Comparison of ENCODE assay signal across 24 cellular contexts in genomic region chr11:10288881-10289764, GRCh38. TPM values are rescaled to one million over a fixed set of nuclear protein-coding genes. Genes with fewer than 3 reads are reported as not detected.
DNase-seq lines count a peak whose midpoint lies in the region; ATAC-seq, FAIRE-seq and TF ChIP-seq lines count a peak whose summit lies in the region.
"Had no signal": no experiment of that assay in that cellular context is flagged by ENCODE, and none has a peak within 500 bp of the region (broad histone marks: within the 10 kb centered on the region; RNA-seq: fewer than 3 reads in every experiment).

No MANE protein-coding gene starts in this region.

- H3K9ac ChIP-seq in H9 (ENCODE audit: extremely low read depth, insufficient read length, low read length) (no peak overlapping the region), kidney (ENCODE audit: low read length in 2 of 2) (no peak overlapping the region)

- no peaks in the 10 kb centered on the region for H3K23me2 ChIP-seq in H9 (ENCODE audit: insufficient read length, low read depth, low read length, poor library complexity, severe bottlenecking)

- no peaks in the 10 kb centered on the region for H3K9me3 ChIP-seq in H9 (ENCODE audit: control insufficient read depth, low read depth, low read length)
- H3K9me3 ChIP-seq in RWPE2 (ENCODE audit: severe bottlenecking) = no peaks in the 10 kb centered on the region
- H3K9me3 ChIP-seq in kidney (ENCODE audit: control insufficient read depth in 1 of 2, low read length in 2 of 2) = no peaks in the 10 kb centered on the region

- peaks cover 5% of the 10 kb centered on the region; the same call in 1 of the 2 replicates for H3K4me1 ChIP-seq in H9 (ENCODE audit: insufficient read depth, low read length)
- peaks cover 6% of the 10 kb centered on the region for H3K4me1 ChIP-seq in RWPE2 (ENCODE audit: insufficient read depth, poor library complexity, severe bottlenecking)
- peaks cover 13 to 14% of the 10 kb centered on the region in 2 donors for H3K4me1 ChIP-seq in kidney (ENCODE audit: control insufficient read depth in 1 of 2, insufficient read depth in 1 of 2, low read depth in 1 of 2, low read length in 2 of 2)

- H2BK15ac ChIP-seq in H9 (ENCODE audit: low read depth, low read length) = no peak overlapping the region

- H3K27me3 Mint-ChIP-seq in H9 (ENCODE audit: low read depth) = no peaks in the 10 kb centered on the region

- no peak overlapping the region for H3K23ac ChIP-seq in H9 (ENCODE audit: insufficient read length, low read depth, low read length)

- intact Hi-C loops in kidney (cut with DNase I) = no loop called here
- intact Hi-C loops in posterior vena cava (cut with DNase I) = no loop called here

- ATAC-seq in RWPE2 (ENCODE audit: low read depth) = no peak
- no peak for ATAC-seq in left lobe of liver
- ATAC-seq: CD8-positive, alpha-beta T cell; GM12878 had no signal

- H3K79me1 ChIP-seq in H9 (ENCODE audit: insufficient read depth, low read depth, low read length, poor library complexity, severe bottlenecking) = no peaks in the 10 kb centered on the region

- H2AFZ ChIP-seq in H9 (ENCODE audit: low read length) = no peak overlapping the region

- no peaks in the 10 kb centered on the region for H4K20me1 ChIP-seq in H9 (ENCODE audit: control insufficient read depth, insufficient read depth, insufficient read length)

- no peak overlapping the region for H3K27ac ChIP-seq in H9 (ENCODE audit: insufficient read length, low read depth, low read length)
- no peak overlapping the region for H3K27ac ChIP-seq in RWPE2 (ENCODE audit: poor library complexity, severe bottlenecking)
- no peak overlapping the region for H3K27ac ChIP-seq in kidney (ENCODE audit: low read depth in 2 of 2, low read length in 2 of 2)
- H3K27ac ChIP-seq: C4-2B had no signal

- H3K27ac Mint-ChIP-seq in H9 = peak overlapping the region in 2 of 3 experiments; percentile 72 to 83; a peak in 4 of 7 replicates
- H3K27ac Mint-ChIP-seq: B cell; CD8-positive, alpha-beta T cell had no signal

- H3K56ac ChIP-seq in H9 (ENCODE audit: insufficient read length, low read depth, low read length) = no peak overlapping the region

- H3K36me3 ChIP-seq in RWPE2 (ENCODE audit: low read depth) (peaks cover 17% of the 10 kb centered on the region), kidney (ENCODE audit: control insufficient read depth in 1 of 2, insufficient read depth in 2 of 2, low read length in 2 of 2) (no peaks in the 10 kb centered on the region)

- no CpG with 5 or more reads among the region's 24 CpGs for WGBS in H9 (ENCODE audit: extremely low coverage, insufficient read length, low lambda C conversion rate)

- H3K4me3 ChIP-seq in RWPE2 (ENCODE audit: severe bottlenecking) = no peak overlapping the region
- no peak overlapping the region for H3K4me3 ChIP-seq in kidney (ENCODE audit: low read length in 2 of 2)
- H3K4me3 ChIP-seq: GM12878 had no signal

- H3K4ac ChIP-seq in H9 (ENCODE audit: low read depth, low read length) = no peak overlapping the region

- peaks cover 7% of the 10 kb centered on the region; the same call in 1 of the 2 replicates for H3K79me2 ChIP-seq in H9 (ENCODE audit: insufficient read depth, low read length)

- no peak overlapping the region for H2BK120ac ChIP-seq in H9 (ENCODE audit: low read depth, low read length, poor library complexity, severe bottlenecking)

- H3K27me3 ChIP-seq in H9 (ENCODE audit: insufficient read depth, low read length) = no peaks in the 10 kb centered on the region
- H3K27me3 ChIP-seq in RWPE2 (ENCODE audit: insufficient read depth, poor library complexity, severe bottlenecking) = no peaks in the 10 kb centered on the region

- no peak overlapping the region for H3K18ac ChIP-seq in H9 (ENCODE audit: insufficient read length, low read depth, low read length)

- H2AK5ac ChIP-seq in H9 (ENCODE audit: insufficient read length, low read length) = no peak overlapping the region

- H3K4me2 ChIP-seq in H9 (ENCODE audit: insufficient read depth, insufficient read length, low read length) = no peak overlapping the region

- H4K8ac ChIP-seq in H9 (replicated peaks; ENCODE audit: insufficient read length, low read depth, low read length) = no peak overlapping the region

- no peak overlapping the region for H4K91ac ChIP-seq in H9 (ENCODE audit: insufficient read length, low read depth, low read length)

- no peak overlapping the region for H2BK12ac ChIP-seq in H9 (ENCODE audit: insufficient read length, low read depth, low read length)

- H3K4me1 Mint-ChIP-seq in H9 = peaks cover 38 to 47% of the 10 kb centered on the region in 2 experiments

- no peaks in the 10 kb centered on the region; a peak in 1 of 5 replicates for H3K9me3 Mint-ChIP-seq in H9
- H3K9me3 Mint-ChIP-seq: CD8-positive, alpha-beta T cell had no signal

- H3K36me3 Mint-ChIP-seq in H9 (ENCODE audit: insufficient read depth in 1 of 3, low read depth in 3 of 3) = peaks cover 0 to 3% (median 1%) of the 10 kb centered on the region in 3 experiments; a peak in 3 of 7 replicates
- H3K36me3 Mint-ChIP-seq: CD8-positive, alpha-beta T cell had no signal

- no peak for TF ChIP-seq CTCF in H9 (conservative IDR thresholded peaks at IDR 0.05)
- no peak for TF ChIP-seq CTCF in RWPE2 (IDR thresholded peaks at IDR 0.05; ENCODE audit: poor library complexity, severe bottlenecking)
- no peak for TF ChIP-seq CTCF in kidney (IDR thresholded peaks at IDR 0.05; ENCODE audit: borderline replicate concordance, extremely low read depth, insufficient read depth)

- no peak overlapping the region for H2BK5ac ChIP-seq in H9 (ENCODE audit: insufficient read length, low read length)

- no peak overlapping the region for H4K5ac ChIP-seq in H9 (ENCODE audit: insufficient read length, low read depth, low read length)

- no peak for FAIRE-seq in kidney (lab: Jason Lieb, UNC)
- FAIRE-seq: GM12878, RCC 7860 had no signal

- DNase-seq in H9 = no peak
- DNase-seq in RWPE2 (ENCODE audit: low spot score) = peak; percentile 57
- DNase-seq in kidney = peak; percentile 73
- DNase-seq in posterior vena cava (ENCODE audit: low spot score) = peak; percentile 78
- DNase-seq in UCSD-AML1 (lab: John Stamatoyannopoulos, UW; ENCODE audit: unreplicated experiment) = no peak
- no peak for DNase-seq in left lobe of liver (ENCODE audit: low spot score)
- DNase-seq in RPMI8226 = no peak
- DNase-seq: CD8-positive, alpha-beta T cell; DMS 273 treated with DMSO at 0.1 percent for 48 hours; DMS79; EL; GDM1; KBM-7; MV-4-11; NCI-H1105 treated with DMSO at 0.1 percent for 48 hours; NCI-H2029; NCI-H446; NCI-H524 treated with DMSO at 0.1 percent for 48 hours; NCI-H774 had no signal

- H3K14ac ChIP-seq in H9 (ENCODE audit: insufficient read depth, low read length) = no peak overlapping the region

- H3K4me3 Mint-ChIP-seq in H9 = no peak overlapping the region
- H3K4me3 Mint-ChIP-seq: B cell; CD8-positive, alpha-beta T cell had no signal

- H3T11ph ChIP-seq in H9 (ENCODE audit: low read length) = no peak overlapping the region

- no peak overlapping the region for H2BK20ac ChIP-seq in H9 (ENCODE audit: low read depth, low read length, poor library complexity, severe bottlenecking)

RNA-seq across cellular contexts. Expression of gene SBF2, which starts 4.9 kb away (rescaled TPM):
- 29.8 and 30.2 TPM in 2 replicates for total RNA-seq in H9 (2021)
- total RNA-seq in kidney = 55.4 TPM
- 13.1 TPM for polyA plus RNA-seq in kidney (ENCODE audit: insufficient read depth, low read depth, low replicate concordance)
- 10 to 100 TPM; 53.4 to 58.9 TPM for total RNA-seq in posterior vena cava
- total RNA-seq in left lobe of liver = 16.7 TPM

RNA-seq across cellular contexts. Expression of gene ADM, which starts 15.8 kb away (rescaled TPM):
- total RNA-seq in H9 (2021) (99.1 and 106 TPM in 2 replicates), kidney (14.4 TPM), posterior vena cava (10 to 100 TPM; 36.5 to 52.2 TPM), left lobe of liver (9.6 TPM)
- 80.9 TPM for polyA plus RNA-seq in kidney (ENCODE audit: insufficient read depth, low read depth, low replicate concordance)
- total RNA-seq: HT1080 had no signal

Comparison
In these comparisons a context has a peak if more than half of its experiments do, and no peak if none do; other contexts are left out.
1. DNase-seq: peak in RWPE2 (single experiment), kidney (single experiment) and posterior vena cava (single experiment); none in H9 (single experiment), UCSD-AML1 (single experiment), left lobe of liver (single experiment) and RPMI8226 (single experiment).